Comparison of ENCODE assay signal across 2 cellular contexts in the genomic region with DNA sequence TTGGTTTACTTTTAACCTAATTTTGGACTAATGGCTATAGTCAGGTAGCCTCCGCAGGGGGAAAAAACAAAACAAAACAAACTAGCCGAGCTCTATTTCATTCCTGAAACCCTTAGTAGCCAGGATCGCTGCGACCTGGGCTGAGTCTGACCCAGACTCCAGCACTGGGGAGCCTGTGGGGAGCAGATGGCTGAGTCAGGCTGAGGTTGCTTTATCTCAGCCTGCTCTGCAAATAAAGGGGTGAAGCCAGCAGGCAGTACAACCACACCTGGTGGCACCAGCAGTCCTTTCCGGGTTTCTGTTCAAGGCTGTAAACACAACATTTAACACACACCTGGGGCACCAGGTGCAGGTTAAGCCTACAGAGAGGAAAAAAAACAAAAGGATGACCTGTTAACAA.
TF ChIP-seq lines count a peak whose summit lies in the region.

No MANE protein-coding gene starts in this region.

TF ChIP-seq in A549, 52 proteins besides CTCF, POLR2A, EP300 and RAD21 (continued from another document):
- TF ChIP-seq, protein P1, sequence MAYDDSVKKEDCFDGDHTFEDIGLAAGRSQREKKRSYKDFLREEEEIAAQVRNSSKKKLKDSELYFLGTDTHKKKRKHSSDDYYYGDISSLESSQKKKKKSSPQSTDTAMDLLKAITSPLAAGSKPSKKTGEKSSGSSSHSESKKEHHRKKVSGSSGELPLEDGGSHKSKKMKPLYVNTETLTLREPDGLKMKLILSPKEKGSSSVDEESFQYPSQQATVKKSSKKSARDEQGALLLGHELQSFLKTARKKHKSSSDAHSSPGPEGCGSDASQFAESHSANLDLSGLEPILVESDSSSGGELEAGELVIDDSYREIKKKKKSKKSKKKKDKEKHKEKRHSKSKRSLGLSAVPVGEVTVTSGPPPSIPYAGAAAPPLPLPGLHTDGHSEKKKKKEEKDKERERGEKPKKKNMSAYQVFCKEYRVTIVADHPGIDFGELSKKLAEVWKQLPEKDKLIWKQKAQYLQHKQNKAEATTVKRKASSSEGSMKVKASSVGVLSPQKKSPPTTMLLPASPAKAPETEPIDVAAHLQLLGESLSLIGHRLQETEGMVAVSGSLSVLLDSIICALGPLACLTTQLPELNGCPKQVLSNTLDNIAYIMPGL (CRISPR knock-in tag; IDR thresholded peaks at IDR 0.05; ENCODE audit: borderline replicate concordance) = no peak
- TF ChIP-seq HEYL (CRISPR knock-in tag; IDR thresholded peaks at IDR 0.05) (no peak), HDAC2 (IDR thresholded peaks at IDR 0.05) (no peak), HOXB13 (CRISPR knock-in tag; IDR thresholded peaks at IDR 0.05; ENCODE audit: low read depth) (no peak), PHF8 (IDR thresholded peaks at IDR 0.05; ENCODE audit: borderline replicate concordance, low read depth) (no peak), MYC (IDR thresholded peaks at IDR 0.05; ENCODE audit: borderline replicate concordance, low read length) (no peak), NFE2L2 (conservative IDR thresholded peaks at IDR 0.05; ENCODE audit: low read length) (peak; percentile 54; the same call in 1 of the 2 replicates), HOXA7 (CRISPR knock-in tag; IDR thresholded peaks at IDR 0.05) (no peak), JUNB (IDR thresholded peaks at IDR 0.05) (no peak)
- TF ChIP-seq, protein P2, sequence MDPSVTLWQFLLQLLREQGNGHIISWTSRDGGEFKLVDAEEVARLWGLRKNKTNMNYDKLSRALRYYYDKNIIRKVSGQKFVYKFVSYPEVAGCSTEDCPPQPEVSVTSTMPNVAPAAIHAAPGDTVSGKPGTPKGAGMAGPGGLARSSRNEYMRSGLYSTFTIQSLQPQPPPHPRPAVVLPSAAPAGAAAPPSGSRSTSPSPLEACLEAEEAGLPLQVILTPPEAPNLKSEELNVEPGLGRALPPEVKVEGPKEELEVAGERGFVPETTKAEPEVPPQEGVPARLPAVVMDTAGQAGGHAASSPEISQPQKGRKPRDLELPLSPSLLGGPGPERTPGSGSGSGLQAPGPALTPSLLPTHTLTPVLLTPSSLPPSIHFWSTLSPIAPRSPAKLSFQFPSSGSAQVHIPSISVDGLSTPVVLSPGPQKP (IDR thresholded peaks at IDR 0.05; ENCODE audit: low read depth, low read length) = no peak
- TF ChIP-seq, protein P3, sequence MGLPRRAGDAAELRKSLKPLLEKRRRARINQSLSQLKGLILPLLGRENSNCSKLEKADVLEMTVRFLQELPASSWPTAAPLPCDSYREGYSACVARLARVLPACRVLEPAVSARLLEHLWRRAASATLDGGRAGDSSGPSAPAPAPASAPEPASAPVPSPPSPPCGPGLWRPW (IDR thresholded peaks at IDR 0.05) = no peak
TF ChIP-seq in A549: peak in this region for 3.

TF ChIP-seq in liver, 16 proteins besides CTCF, POLR2A, EP300 and RAD21 (continued from another document):
- TF ChIP-seq GABPA (IDR thresholded peaks at IDR 0.05 in 1 of 2, conservative IDR thresholded peaks at IDR 0.05 in 1 of 2) (no peak), HNF4A (conservative IDR thresholded peaks at IDR 0.05) (peak in 1 of 2 donors; percentile 38)
